ENCODE assay signal across 9 cellular contexts in genomic region chr9:134502261-134503211, GRCh38.
DNase-seq lines count a peak whose midpoint lies in the region; ATAC-seq lines count a peak whose summit lies in the region.
"Had no signal": no experiment of that assay in that cellular context is flagged by ENCODE, and none has a peak within 500 bp of the region (broad histone marks: within the 10 kb centered on the region; RNA-seq: fewer than 3 reads in every experiment).

No MANE protein-coding gene starts in this region.

- ATAC-seq in esophagus mucosa (peak; percentile 65), GM21390 (IDR thresholded peaks at IDR 0.05; ENCODE audit: unreplicated experiment) (no peak)

- DNase-seq in AG20443 (ENCODE audit: low spot score) (peak; percentile 99), NCI-H446 treated with DMSO at 0.1 percent for 48 hours (lab: John Stamatoyannopoulos, UW) (peak; percentile 21), myocyte (ENCODE audit: low read depth) (peak; percentile 98), foreskin melanocyte (no peak), NCI-H1417 (lab: John Stamatoyannopoulos, UW) (no peak), NCI-H1694 treated with DMSO at 0.1 percent for 48 hours (lab: John Stamatoyannopoulos, UW) (no peak)
- DNase-seq: caudate nucleus had no signal

Comparison
In these comparisons a context has a peak if more than half of its experiments do, and no peak if none do; other contexts are left out.
1. DNase-seq: peak in AG20443 (single experiment), NCI-H446 treated with DMSO at 0.1 percent for 48 hours (single experiment) and myocyte (single experiment); none in foreskin melanocyte (single experiment), NCI-H1417 (0 of 3) and NCI-H1694 treated with DMSO at 0.1 percent for 48 hours (single experiment).